In genomic region chr2:100782376-100782878, GRCh38 we compare ENCODE assay signal across 1 cellular context.
TF ChIP-seq lines count a peak whose summit lies in the region.

No MANE protein-coding gene starts in this region.

TF ChIP-seq in HepG2, 621 proteins besides CTCF, POLR2A, EP300 and RAD21 (continued from another document and continues in another):
- TF ChIP-seq, protein P1, sequence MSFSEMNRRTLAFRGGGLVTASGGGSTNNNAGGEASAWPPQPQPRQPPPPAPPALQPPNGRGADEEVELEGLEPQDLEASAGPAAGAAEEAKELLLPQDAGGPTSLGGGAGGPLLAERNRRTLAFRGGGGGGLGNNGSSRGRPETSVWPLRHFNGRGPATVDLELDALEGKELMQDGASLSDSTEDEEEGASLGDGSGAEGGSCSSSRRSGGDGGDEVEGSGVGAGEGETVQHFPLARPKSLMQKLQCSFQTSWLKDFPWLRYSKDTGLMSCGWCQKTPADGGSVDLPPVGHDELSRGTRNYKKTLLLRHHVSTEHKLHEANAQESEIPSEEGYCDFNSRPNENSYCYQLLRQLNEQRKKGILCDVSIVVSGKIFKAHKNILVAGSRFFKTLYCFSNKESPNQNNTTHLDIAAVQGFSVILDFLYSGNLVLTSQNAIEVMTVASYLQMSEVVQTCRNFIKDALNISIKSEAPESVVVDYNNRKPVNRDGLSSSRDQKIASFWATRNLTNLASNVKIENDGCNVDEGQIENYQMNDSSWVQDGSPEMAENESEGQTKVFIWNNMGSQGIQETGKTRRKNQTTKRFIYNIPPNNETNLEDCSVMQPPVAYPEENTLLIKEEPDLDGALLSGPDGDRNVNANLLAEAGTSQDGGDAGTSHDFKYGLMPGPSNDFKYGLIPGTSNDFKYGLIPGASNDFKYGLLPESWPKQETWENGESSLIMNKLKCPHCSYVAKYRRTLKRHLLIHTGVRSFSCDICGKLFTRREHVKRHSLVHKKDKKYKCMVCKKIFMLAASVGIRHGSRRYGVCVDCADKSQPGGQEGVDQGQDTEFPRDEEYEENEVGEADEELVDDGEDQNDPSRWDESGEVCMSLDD (CRISPR knock-in tag; IDR thresholded peaks at IDR 0.05; ENCODE audit: borderline replicate concordance): no peak
- 0 out of 2 replicates have a peak, but pooled peaks have one; percentile 26 for TF ChIP-seq SATB2 (CRISPR knock-in tag; IDR thresholded peaks at IDR 0.05)
- TF ChIP-seq, protein P2, sequence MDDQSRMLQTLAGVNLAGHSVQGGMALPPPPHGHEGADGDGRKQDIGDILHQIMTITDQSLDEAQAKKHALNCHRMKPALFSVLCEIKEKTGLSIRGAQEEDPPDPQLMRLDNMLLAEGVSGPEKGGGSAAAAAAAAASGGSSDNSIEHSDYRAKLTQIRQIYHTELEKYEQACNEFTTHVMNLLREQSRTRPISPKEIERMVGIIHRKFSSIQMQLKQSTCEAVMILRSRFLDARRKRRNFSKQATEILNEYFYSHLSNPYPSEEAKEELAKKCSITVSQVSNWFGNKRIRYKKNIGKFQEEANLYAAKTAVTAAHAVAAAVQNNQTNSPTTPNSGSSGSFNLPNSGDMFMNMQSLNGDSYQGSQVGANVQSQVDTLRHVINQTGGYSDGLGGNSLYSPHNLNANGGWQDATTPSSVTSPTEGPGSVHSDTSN (CRISPR knock-in tag; IDR thresholded peaks at IDR 0.05; ENCODE audit: borderline replicate concordance): no peak
- TF ChIP-seq BRCA1 (CRISPR knock-in tag; IDR thresholded peaks at IDR 0.05): no peak
- TF ChIP-seq ZNF432 (CRISPR knock-in tag; IDR thresholded peaks at IDR 0.05; ENCODE audit: borderline replicate concordance): no peak
- no peak for TF ChIP-seq DNMT3B (CRISPR knock-in tag; conservative IDR thresholded peaks at IDR 0.05)
- TF ChIP-seq PHF8 (CRISPR knock-in tag; IDR thresholded peaks at IDR 0.05): no peak
- no peak for TF ChIP-seq MAZ (IDR thresholded peaks at IDR 0.05; ENCODE audit: borderline replicate concordance, low read depth, low read length)
- no peak for TF ChIP-seq MAZ (CRISPR knock-in tag; IDR thresholded peaks at IDR 0.05; ENCODE audit: low read depth)
- TF ChIP-seq NFKB2 (CRISPR knock-in tag; IDR thresholded peaks at IDR 0.05; ENCODE audit: borderline replicate concordance): peak; percentile 69; the same call in 1 of the 2 replicates
- TF ChIP-seq NRL (CRISPR knock-in tag; IDR thresholded peaks at IDR 0.05; ENCODE audit: borderline replicate concordance): 0 out of 2 replicates have a peak, but pooled peaks have one; percentile 10
- TF ChIP-seq NKX3-1 (CRISPR knock-in tag; IDR thresholded peaks at IDR 0.05): 0 out of 2 replicates have a peak, but pooled peaks have one; percentile 20
- no peak for TF ChIP-seq GZF1 (CRISPR knock-in tag; IDR thresholded peaks at IDR 0.05)
- TF ChIP-seq RORA (CRISPR knock-in tag; IDR thresholded peaks at IDR 0.05): no peak
- no peak for TF ChIP-seq ZNF318 (CRISPR knock-in tag; IDR thresholded peaks at IDR 0.05)
- TF ChIP-seq DPF2 (CRISPR knock-in tag; IDR thresholded peaks at IDR 0.05; ENCODE audit: borderline replicate concordance, low read depth): no peak
- no peak for TF ChIP-seq ZSCAN30 (CRISPR knock-in tag; IDR thresholded peaks at IDR 0.05)
- TF ChIP-seq ATM (IDR thresholded peaks at IDR 0.05; ENCODE audit: borderline replicate concordance): no peak
- no peak for TF ChIP-seq FLYWCH1 (CRISPR knock-in tag; IDR thresholded peaks at IDR 0.05)
- TF ChIP-seq PATZ1 (CRISPR knock-in tag; IDR thresholded peaks at IDR 0.05): peak; percentile 60; the same call in 1 of the 2 replicates
- no peak for TF ChIP-seq ZNF234 (CRISPR knock-in tag; conservative IDR thresholded peaks at IDR 0.05)
- TF ChIP-seq, protein P3, sequence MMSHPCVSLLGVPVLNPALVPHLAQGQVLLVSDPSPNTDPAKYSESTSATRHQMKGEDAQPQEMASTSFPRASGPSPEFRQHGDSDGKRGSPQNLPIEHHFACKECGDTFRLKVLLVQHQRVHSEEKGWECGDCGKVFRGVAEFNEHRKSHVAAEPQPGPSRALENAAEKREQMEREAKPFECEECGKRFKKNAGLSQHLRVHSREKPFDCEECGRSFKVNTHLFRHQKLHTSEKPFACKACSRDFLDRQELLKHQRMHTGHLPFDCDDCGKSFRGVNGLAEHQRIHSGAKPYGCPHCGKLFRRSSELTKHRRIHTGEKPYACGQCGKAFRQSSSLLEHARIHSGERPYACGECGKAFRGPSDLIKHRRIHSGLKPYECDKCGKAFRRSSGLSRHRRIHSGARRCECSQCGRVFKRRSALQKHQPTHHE (CRISPR knock-in tag; IDR thresholded peaks at IDR 0.05; ENCODE audit: borderline replicate concordance): no peak
- no peak for TF ChIP-seq PBX2 (CRISPR knock-in tag; IDR thresholded peaks at IDR 0.05)
- TF ChIP-seq SMARCE1 (IDR thresholded peaks at IDR 0.05; ENCODE audit: borderline replicate concordance): no peak
- no peak for TF ChIP-seq ZNF709 (CRISPR knock-in tag; IDR thresholded peaks at IDR 0.05)
- peak; percentile 53; the same call in 1 of the 2 replicates for TF ChIP-seq ZNF687 (CRISPR knock-in tag; IDR thresholded peaks at IDR 0.05)
- TF ChIP-seq HNRNPH1 (optimal IDR thresholded peaks at IDR 0.05; ENCODE audit: low read depth, low read length): no peak
- TF ChIP-seq JDP2 (CRISPR knock-in tag; IDR thresholded peaks at IDR 0.05; ENCODE audit: borderline replicate concordance): no peak
- TF ChIP-seq MTA3 (CRISPR knock-in tag; IDR thresholded peaks at IDR 0.05): no peak
- TF ChIP-seq SAP130 (CRISPR knock-in tag; IDR thresholded peaks at IDR 0.05; ENCODE audit: low read depth): no peak
- no peak for TF ChIP-seq ERF (CRISPR knock-in tag; IDR thresholded peaks at IDR 0.05)
- TF ChIP-seq ZNF256 (CRISPR knock-in tag; conservative IDR thresholded peaks at IDR 0.05): 0 out of 2 replicates have a peak, but pooled peaks have one; percentile 53
- TF ChIP-seq PAF1 (CRISPR knock-in tag; IDR thresholded peaks at IDR 0.05): no peak
- TF ChIP-seq ZXDC (CRISPR knock-in tag; IDR thresholded peaks at IDR 0.05): no peak
- TF ChIP-seq NONO (IDR thresholded peaks at IDR 0.05): no peak
- TF ChIP-seq NONO (CRISPR knock-in tag; conservative IDR thresholded peaks at IDR 0.05): no peak
